In the genomic region with DNA sequence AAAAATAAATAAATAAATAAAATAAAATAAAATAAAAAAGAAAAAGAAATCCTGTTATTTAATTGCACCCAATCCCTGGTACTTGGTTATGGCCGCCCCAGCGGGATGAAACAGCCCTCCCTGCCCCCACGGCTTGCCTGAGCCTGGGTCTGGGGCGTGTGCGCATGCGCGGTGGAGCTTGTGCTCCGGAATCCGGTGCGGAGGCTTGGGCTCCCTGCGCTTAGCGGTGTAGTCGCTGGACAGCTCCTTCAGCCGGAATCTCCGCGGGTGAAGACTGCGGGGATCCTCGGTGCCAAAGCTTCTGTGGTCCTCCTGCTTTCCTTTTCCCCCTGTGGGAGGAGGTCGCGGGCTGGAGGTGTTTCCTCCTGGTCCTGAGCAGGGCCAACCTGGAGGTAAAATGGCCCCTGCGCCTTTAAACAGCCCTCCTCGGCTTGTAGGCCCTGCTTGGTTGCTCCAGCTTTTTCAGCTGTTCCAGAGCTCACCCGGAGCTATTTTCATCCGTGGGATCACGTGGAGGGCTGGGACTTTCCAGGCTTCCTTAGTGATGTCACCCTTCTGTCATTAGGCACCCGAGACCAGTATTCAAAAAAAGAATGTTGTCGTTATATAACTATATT, we compare ENCODE assay signal across 8 cellular contexts. TPM values are rescaled to one million over a fixed set of nuclear protein-coding genes. Genes with fewer than 3 reads are reported as not detected.
DNase-seq lines count a peak whose midpoint lies in the region; ATAC-seq and TF ChIP-seq lines count a peak whose summit lies in the region.

A gene with protein sequence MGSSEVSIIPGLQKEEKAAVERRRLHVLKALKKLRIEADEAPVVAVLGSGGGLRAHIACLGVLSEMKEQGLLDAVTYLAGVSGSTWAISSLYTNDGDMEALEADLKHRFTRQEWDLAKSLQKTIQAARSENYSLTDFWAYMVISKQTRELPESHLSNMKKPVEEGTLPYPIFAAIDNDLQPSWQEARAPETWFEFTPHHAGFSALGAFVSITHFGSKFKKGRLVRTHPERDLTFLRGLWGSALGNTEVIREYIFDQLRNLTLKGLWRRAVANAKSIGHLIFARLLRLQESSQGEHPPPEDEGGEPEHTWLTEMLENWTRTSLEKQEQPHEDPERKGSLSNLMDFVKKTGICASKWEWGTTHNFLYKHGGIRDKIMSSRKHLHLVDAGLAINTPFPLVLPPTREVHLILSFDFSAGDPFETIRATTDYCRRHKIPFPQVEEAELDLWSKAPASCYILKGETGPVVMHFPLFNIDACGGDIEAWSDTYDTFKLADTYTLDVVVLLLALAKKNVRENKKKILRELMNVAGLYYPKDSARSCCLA (minus strand): TSS at position 468 of the 617 bp plus-strand sequence. CDS start 4,288 bp downstream, outside the sequence.

- peak within 1 kb of the TSS; percentile 80 for H3K4me2 ChIP-seq in smooth muscle cell

- H3F3A ChIP-seq in smooth muscle cell (ENCODE audit: low read depth) = no peaks in the 10 kb centered on the region

- no peaks in the 10 kb centered on the region for H4K20me1 ChIP-seq in smooth muscle cell (ENCODE audit: low read depth)

- H3K9me3 ChIP-seq in smooth muscle cell (replicated peaks; ENCODE audit: low read depth) = no peaks in the 10 kb centered on the region

- H3K36me3 ChIP-seq in smooth muscle cell (ENCODE audit: low read depth) = no peaks in the 10 kb centered on the region

- H3K27me3 ChIP-seq in smooth muscle cell (ENCODE audit: low read depth) = no peaks in the 10 kb centered on the region

- H3K79me2 ChIP-seq in smooth muscle cell (ENCODE audit: low read depth) = no peaks in the 10 kb centered on the region

- no peak within 1 kb of the TSS for H2AFZ ChIP-seq in smooth muscle cell (ENCODE audit: low read depth)

- 3% methylated on average over 27 of the region's 27 CpGs for WGBS in smooth muscle cell (ENCODE audit: low lambda C conversion rate)

- H3K4me3 ChIP-seq in smooth muscle cell = peak within 1 kb of the TSS; percentile 40

- DNase-seq in ELR (ENCODE audit: low read depth) = peak; percentile 91
- DNase-seq in NCI-H2227 (lab: John Stamatoyannopoulos, UW; ENCODE audit: unreplicated experiment) = peak; percentile 90
- peak; percentile 65 to 77 (median 69) for DNase-seq in activated CD4-positive, CD25-positive, alpha-beta regulatory T cell (lab: John Stamatoyannopoulos, UW)
- DNase-seq in central memory CD4-positive, alpha-beta T cell = peak; percentile 71
- DNase-seq in inferior parietal cortex (ENCODE audit: extremely low spot score) = peak; percentile 95
- peak; percentile 73 for DNase-seq in smooth muscle cell (lab: John Stamatoyannopoulos, UW; ENCODE audit: unreplicated experiment)

- H3K4me1 ChIP-seq in smooth muscle cell (ENCODE audit: low read depth) = no peaks in the 10 kb centered on the region

- peak within 1 kb of the TSS; percentile 82 for H3K27ac ChIP-seq in smooth muscle cell (ENCODE audit: low read depth)

- peak within 1 kb of the TSS; percentile 72 for H3K9ac ChIP-seq in smooth muscle cell (ENCODE audit: low read depth)

- no peak for TF ChIP-seq CTCF in smooth muscle cell (IDR thresholded peaks at IDR 0.05; ENCODE audit: borderline replicate concordance, insufficient read depth, poor library complexity, severe bottlenecking)

- ATAC-seq in HG03039 (IDR thresholded peaks at IDR 0.05; ENCODE audit: unreplicated experiment) = peak; percentile 54
- no peak for ATAC-seq in HG02623 (IDR thresholded peaks at IDR 0.05; ENCODE audit: unreplicated experiment)

RNA-seq across cellular contexts. Expression of the gene that starts here (rescaled TPM):
- total RNA-seq in smooth muscle cell = 0.40 and 0.63 TPM in 2 replicates
- polyA plus RNA-seq in smooth muscle cell = 1.7 and 3.3 TPM in 2 replicates
